16 cellular contexts compared by ENCODE assay signal in genomic region chr17:73797594-73798110, GRCh38.
DNase-seq lines count a peak whose midpoint lies in the region; ATAC-seq and TF ChIP-seq lines count a peak whose summit lies in the region.
"Had no signal": no experiment of that assay in that cellular context is flagged by ENCODE, and none has a peak within 500 bp of the region (broad histone marks: within the 10 kb centered on the region; RNA-seq: fewer than 3 reads in every experiment).

No MANE protein-coding gene starts in this region.

- peak overlapping the region; percentile 44 to 57 for H3K27ac ChIP-seq in ascending aorta
- peak overlapping the region; percentile 45 to 74 (median 61) for H3K27ac ChIP-seq in stomach
- H3K27ac ChIP-seq: 22Rv1, KMS-11, SJSA1 had no signal

- no peak for TF ChIP-seq POLR2A in stomach (IDR thresholded peaks at IDR 0.05)

- 18 to 42% (median 27%) methylated on average over 3 to 4 of the region's 4 CpGs for WGBS in stomach, 5 donors

- TF ChIP-seq EP300 in stomach (IDR thresholded peaks at IDR 0.05): no peak

- H3K36me3 ChIP-seq in ascending aorta: no peaks in the 10 kb centered on the region
- no peaks in the 10 kb centered on the region for H3K36me3 ChIP-seq in stomach
- H3K36me3 ChIP-seq: SJSA1 had no signal

- H3K9me3 ChIP-seq in ascending aorta: no peaks in the 10 kb centered on the region
- peaks cover 0 to 4% (median 2%) of the 10 kb centered on the region in 4 donors for H3K9me3 ChIP-seq in stomach

- TF ChIP-seq CTCF in ascending aorta (IDR thresholded peaks at IDR 0.05): no peak
- TF ChIP-seq CTCF in stomach (IDR thresholded peaks at IDR 0.05): no peak

- peak; percentile 11 for ATAC-seq in left lobe of liver
- ATAC-seq in HG02870 (IDR thresholded peaks at IDR 0.05; ENCODE audit: unreplicated experiment): no peak
- ATAC-seq: GM12878, GM23338 had no signal

- H3K4me3 ChIP-seq in ascending aorta (no peak overlapping the region), stomach (no peak overlapping the region)
- H3K4me3 ChIP-seq: GM12878, GM23338, SJSA1 had no signal

- DNase-seq in DMS53 (lab: John Stamatoyannopoulos, UW) (peak; percentile 54), DMS53 treated with DMSO at 0.1 percent for 48 hours (lab: John Stamatoyannopoulos, UW; ENCODE audit: unreplicated experiment) (no peak), ascending aorta (ENCODE audit: low spot score in 2 of 2) (peak in 1 of 2 donors; percentile 53), left lobe of liver (ENCODE audit: low spot score) (peak; percentile 48), stomach (no peak), NCI-H2171 treated with DMSO at 0.1 percent for 48 hours (lab: John Stamatoyannopoulos, UW) (no peak), SHP77 (lab: John Stamatoyannopoulos, UW) (no peak)
- DNase-seq: NCI-H1105 treated with DMSO at 0.1 percent for 48 hours, NCI-H187 treated with DMSO at 0.1 percent for 48 hours, NCI-H82 had no signal

- peaks cover 4 to 16% of the 10 kb centered on the region in 2 donors for H3K4me1 ChIP-seq in ascending aorta
- peaks cover 13 to 44% (median 25%) of the 10 kb centered on the region in 4 donors for H3K4me1 ChIP-seq in stomach

- H3K27me3 ChIP-seq in ascending aorta (no peaks in the 10 kb centered on the region), stomach (peaks cover 0 to 32% (median 0%) of the 10 kb centered on the region in 3 donors)

- intact Hi-C loops in ascending aorta (cut with DNase I): no loop called here
- intact Hi-C loops in stomach (cut with DNase I; ENCODE audit: low total_unique reads): no loop called here

Comparison
In these comparisons a context has a peak if more than half of its experiments do, and no peak if none do; other contexts are left out.
1. DNase-seq: peak in DMS53 (single experiment) and left lobe of liver (single experiment); none in DMS53 treated with DMSO at 0.1 percent for 48 hours (single experiment), stomach (single experiment), NCI-H2171 treated with DMSO at 0.1 percent for 48 hours (single experiment) and SHP77 (0 of 2).